In the genomic region with DNA sequence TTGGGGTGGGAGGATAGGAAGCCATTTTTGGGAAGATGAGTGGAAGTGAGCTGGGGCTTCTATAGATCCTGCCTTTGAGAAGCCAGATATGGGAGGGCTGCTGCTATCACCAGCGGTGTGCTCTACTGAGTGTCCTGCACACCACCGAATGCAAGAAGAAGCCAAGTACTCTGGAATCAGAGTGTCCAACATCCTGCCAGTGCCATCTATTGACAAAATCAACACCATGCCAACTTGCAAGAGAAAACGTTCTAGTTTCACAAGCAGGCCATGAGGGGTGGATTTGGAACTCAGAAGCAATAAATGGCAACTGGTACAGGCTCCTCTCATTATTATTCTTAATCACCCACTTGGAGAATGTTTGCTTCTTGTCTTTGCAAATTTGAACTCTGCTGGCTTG, we compare ENCODE assay signal across 24 cellular contexts.
"Had no signal": no experiment of that assay in that cellular context is flagged by ENCODE, and none has a peak within 500 bp of the region (broad histone marks: within the 10 kb centered on the region; RNA-seq: fewer than 3 reads in every experiment).

No MANE protein-coding gene starts in this region.

- H3K27me3 ChIP-seq: tibial nerve, vagina had no signal

- H3K9me3 Mint-ChIP-seq: activated T-cell treated with anti-CD3 and anti-CD28 coated beads, Interleukin-2, amount 50 U/mL, for 72 hours; effector memory CD8-positive, alpha-beta T cell; nephron progenitor cell had no signal

- H3K36me3 Mint-ChIP-seq: immature natural killer cell had no signal

- H3K4me1 ChIP-seq: gastroesophageal sphincter, heart left ventricle, tibial nerve, vagina had no signal

- H3K9me3 ChIP-seq: heart left ventricle, tibial nerve, vagina had no signal

- H3K4me1 Mint-ChIP-seq: immature natural killer cell had no signal

- DNase-seq: activated CD4-positive, alpha-beta T cell treated with anti-CD3 and anti-CD28 coated beads, Interleukin-2, amount 50 U/mL, for 4 hours; activated effector memory CD4-positive, alpha-beta T cell treated with anti-CD3 and anti-CD28 coated beads, Interleukin-2, amount 50 U/mL, for 16 hours; activated naive CD4-positive, alpha-beta T cell treated with anti-CD3 and anti-CD28 coated beads, Interleukin-2, amount 50 U/mL, for 16 hours; activated T-cell treated with anti-CD3 and anti-CD28 coated beads, Interleukin-2, amount 50 U/mL, for 72 hours; aorta; brain microvascular endothelial cell; cerebellar nuclear complex; dermis blood vessel endothelial cell; effector memory CD8-positive, alpha-beta T cell; heart left ventricle; immature natural killer cell; kidney glomerular epithelial cell; nephron progenitor cell; nucleus accumbens; retina; stimulated activated CD4-positive, alpha-beta T cell treated with anti-CD3 and anti-CD28 coated beads, Interleukin-2, amount 100 ng/mL, for 24 hours; stimulated activated naive CD4-positive, alpha-beta T cell treated with Interleukin-2 at 50 U/mL for 16 hours; SW 1271; T-helper 2 cell; WERI-Rb-1 had no signal

- ATAC-seq: activated T-cell treated with anti-CD3 and anti-CD28 coated beads, Interleukin-2, amount 50 U/mL, for 72 hours; effector memory CD8-positive, alpha-beta T cell; gastroesophageal sphincter; heart left ventricle had no signal

- H3K4me3 Mint-ChIP-seq: activated T-cell treated with anti-CD3 and anti-CD28 coated beads, Interleukin-2, amount 50 U/mL, for 72 hours; effector memory CD8-positive, alpha-beta T cell; immature natural killer cell; nephron progenitor cell had no signal

- H3K36me3 ChIP-seq: brain microvascular endothelial cell, gastroesophageal sphincter, heart left ventricle, tibial nerve, vagina, WERI-Rb-1 had no signal

- H3K27ac Mint-ChIP-seq: activated T-cell treated with anti-CD3 and anti-CD28 coated beads, Interleukin-2, amount 50 U/mL, for 72 hours; effector memory CD8-positive, alpha-beta T cell; immature natural killer cell had no signal

- H3K4me3 ChIP-seq: gastroesophageal sphincter, heart left ventricle, tibial nerve, vagina had no signal

- H3K27ac ChIP-seq: brain microvascular endothelial cell, epithelial cell of prostate, gastroesophageal sphincter, heart left ventricle, tibial nerve, vagina, WERI-Rb-1 had no signal
